Comparison of ENCODE assay signal across 18 cellular contexts in the genomic region with DNA sequence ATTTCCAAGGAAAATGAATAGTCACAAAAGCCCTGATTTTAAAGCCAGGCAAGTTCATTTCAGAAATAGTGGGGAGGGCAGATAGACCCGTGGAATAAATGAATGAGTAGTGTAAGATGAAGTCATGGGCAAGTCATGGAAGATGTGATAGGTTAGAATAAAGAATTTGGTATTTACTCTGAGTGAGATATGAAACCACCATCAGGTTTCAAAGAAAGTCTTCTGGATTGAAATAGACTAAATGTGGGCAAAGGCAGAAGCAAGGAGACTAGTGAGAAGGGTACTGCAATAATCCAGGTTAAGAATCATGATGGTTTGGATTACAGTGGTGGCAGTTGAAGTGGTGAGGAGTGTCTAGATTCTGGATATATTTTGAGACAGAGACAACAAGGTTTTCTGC.
DNase-seq lines count a peak whose midpoint lies in the region; ATAC-seq, FAIRE-seq and TF ChIP-seq lines count a peak whose summit lies in the region.
"Had no signal": no experiment of that assay in that cellular context is flagged by ENCODE, and none has a peak within 500 bp of the region (broad histone marks: within the 10 kb centered on the region; RNA-seq: fewer than 3 reads in every experiment).

No MANE protein-coding gene starts in this region.

- no peaks in the 10 kb centered on the region for H4K20me1 ChIP-seq in BLaER1 treated with 17β-estradiol and CSF1 and Interleukin-3, amounts not matched to agents 10 nM and 100 nM

- H3K36me3 ChIP-seq in BLaER1 treated with 17β-estradiol and CSF1 and Interleukin-3, amounts not matched to agents 10 nM and 100 nM = peaks cover 0 to 22% (median 9%) of the 10 kb centered on the region in 11 experiments; a peak in 8 of 22 replicates

- no peak for TF ChIP-seq POLR2A in H54 (IDR thresholded peaks at IDR 0.05; ENCODE audit: low read depth, low read length)

- H3K27me3 ChIP-seq in BLaER1 treated with 17β-estradiol and CSF1 and Interleukin-3, amounts not matched to agents 10 nM and 100 nM = no peaks in the 10 kb centered on the region

- peaks cover 12% of the 10 kb centered on the region for H3K9me3 Mint-ChIP-seq in activated CD4-positive, alpha-beta T cell treated with anti-CD3 and anti-CD28 coated beads, Interleukin-2, amount 10 ng/mL, durations not matched to agents 24 days and 14 days
- peaks cover 8% of the 10 kb centered on the region for H3K9me3 Mint-ChIP-seq in activated CD8-positive, alpha-beta T cell treated with anti-CD3 and anti-CD28 coated beads, Interleukin-2, amount 10 ng/mL, durations not matched to agents 7 days and 5 days (ENCODE audit: insufficient read depth)
- H3K9me3 Mint-ChIP-seq in endothelial cell (ENCODE audit: unreplicated experiment) = no peaks in the 10 kb centered on the region

- ATAC-seq in activated CD8-positive, alpha-beta T cell treated with anti-CD3 and anti-CD28 coated beads, Interleukin-2, amount 10 ng/mL, durations not matched to agents 7 days and 5 days = no peak
- no peak for ATAC-seq in SK-N-SH treated with all-trans-retinoic acid at 6 μM for 48 hours

- H3K4me1 ChIP-seq in BLaER1 treated with 17β-estradiol and CSF1 and Interleukin-3, amounts not matched to agents 10 nM and 100 nM = peaks cover 12 to 62% (median 58%) of the 10 kb centered on the region in 10 experiments

- FAIRE-seq in H54 (lab: Jason Lieb, UNC) = no peak
- FAIRE-seq: A204.1 had no signal

- peaks cover 18% of the 10 kb centered on the region for H3K4me1 Mint-ChIP-seq in activated CD4-positive, alpha-beta T cell treated with anti-CD3 and anti-CD28 coated beads, Interleukin-2, amount 10 ng/mL, durations not matched to agents 24 days and 14 days
- H3K4me1 Mint-ChIP-seq in activated CD8-positive, alpha-beta T cell treated with anti-CD3 and anti-CD28 coated beads, Interleukin-2, amount 10 ng/mL, durations not matched to agents 7 days and 5 days (ENCODE audit: low read depth) = peaks cover 32% of the 10 kb centered on the region
- H3K4me1 Mint-ChIP-seq in endothelial cell (ENCODE audit: unreplicated experiment) = peaks cover 24% of the 10 kb centered on the region

- H3K27me3 Mint-ChIP-seq in activated CD4-positive, alpha-beta T cell treated with anti-CD3 and anti-CD28 coated beads, Interleukin-2, amount 10 ng/mL, durations not matched to agents 24 days and 14 days = no peaks in the 10 kb centered on the region
- H3K27me3 Mint-ChIP-seq in activated CD8-positive, alpha-beta T cell treated with anti-CD3 and anti-CD28 coated beads, Interleukin-2, amount 10 ng/mL, durations not matched to agents 7 days and 5 days (ENCODE audit: low read depth) = no peaks in the 10 kb centered on the region
- H3K27me3 Mint-ChIP-seq in endothelial cell (ENCODE audit: unreplicated experiment) = no peaks in the 10 kb centered on the region

- peaks cover 39 to 93% (median 77%) of the 10 kb centered on the region in 11 experiments for H3K9me3 ChIP-seq in BLaER1 treated with 17β-estradiol and CSF1 and Interleukin-3, amounts not matched to agents 10 nM and 100 nM (replicated peaks in 1 of 11)

- peaks cover 2% of the 10 kb centered on the region for H3K36me3 Mint-ChIP-seq in activated CD4-positive, alpha-beta T cell treated with anti-CD3 and anti-CD28 coated beads, Interleukin-2, amount 10 ng/mL, durations not matched to agents 24 days and 14 days (ENCODE audit: low read depth)
- peaks cover 2% of the 10 kb centered on the region for H3K36me3 Mint-ChIP-seq in activated CD8-positive, alpha-beta T cell treated with anti-CD3 and anti-CD28 coated beads, Interleukin-2, amount 10 ng/mL, durations not matched to agents 7 days and 5 days (ENCODE audit: low read depth)
- no peaks in the 10 kb centered on the region for H3K36me3 Mint-ChIP-seq in endothelial cell (ENCODE audit: low read depth, unreplicated experiment)
- H3K36me3 Mint-ChIP-seq: CD14-positive monocyte had no signal

- 0 out of 22 replicates have a peak overlapping the region, but pooled peaks of 2 of the 11 experiments have one; percentile 2 to 11 for H3K9ac ChIP-seq in BLaER1 treated with 17β-estradiol and CSF1 and Interleukin-3, amounts not matched to agents 10 nM and 100 nM

- H3K4me3 ChIP-seq in BLaER1 treated with 17β-estradiol and CSF1 and Interleukin-3, amounts not matched to agents 10 nM and 100 nM = no peak overlapping the region; a peak in 1 of 20 replicates

- no peak for TF ChIP-seq CTCF in endothelial cell (IDR thresholded peaks at IDR 0.05; ENCODE audit: unreplicated experiment)

- H3K27ac Mint-ChIP-seq in activated CD4-positive, alpha-beta T cell treated with anti-CD3 and anti-CD28 coated beads, Interleukin-2, amount 10 ng/mL, durations not matched to agents 24 days and 14 days = peak overlapping the region; percentile 85
- peak overlapping the region; percentile 17 for H3K27ac Mint-ChIP-seq in activated CD8-positive, alpha-beta T cell treated with anti-CD3 and anti-CD28 coated beads, Interleukin-2, amount 10 ng/mL, durations not matched to agents 7 days and 5 days
- H3K27ac Mint-ChIP-seq in endothelial cell (ENCODE audit: unreplicated experiment) = peak overlapping the region; percentile 65
- H3K27ac Mint-ChIP-seq: CD14-positive monocyte had no signal

- intact Hi-C loops in activated CD4-positive, alpha-beta T cell treated with anti-CD3 and anti-CD28 coated beads, Interleukin-2, amount 10 ng/mL, durations not matched to agents 24 days and 14 days (cut with micrococcal nuclease) = loop anchor here (1.0 to 5.0 kb wide), 5 partner anchors 12 to 330 kb away; no protein-coding TSS in a partner anchor

- H3K4me3 Mint-ChIP-seq in activated CD4-positive, alpha-beta T cell treated with anti-CD3 and anti-CD28 coated beads, Interleukin-2, amount 10 ng/mL, durations not matched to agents 24 days and 14 days = peak overlapping the region; percentile 35
- H3K4me3 Mint-ChIP-seq in activated CD8-positive, alpha-beta T cell treated with anti-CD3 and anti-CD28 coated beads, Interleukin-2, amount 10 ng/mL, durations not matched to agents 7 days and 5 days = no peak overlapping the region
- H3K4me3 Mint-ChIP-seq in endothelial cell (ENCODE audit: unreplicated experiment) = no peak overlapping the region
- H3K4me3 Mint-ChIP-seq: CD14-positive monocyte had no signal

- POLR2A ChIA-PET in activated CD8-positive, alpha-beta T cell treated with anti-CD3 and anti-CD28 coated beads, Interleukin-2, amount 10 ng/mL, durations not matched to agents 7 days and 5 days (lab: Charles Lee) = no interaction called here

- CTCF ChIA-PET in activated CD8-positive, alpha-beta T cell treated with anti-CD3 and anti-CD28 coated beads, Interleukin-2, amount 10 ng/mL, durations not matched to agents 7 days and 5 days (lab: Charles Lee) = no interaction called here

- peak overlapping the region in 6 of 11 experiments; percentile 48 to 82 (median 74); a peak in 13 of 22 replicates for H3K27ac ChIP-seq in BLaER1 treated with 17β-estradiol and CSF1 and Interleukin-3, amounts not matched to agents 10 nM and 100 nM
- H3K27ac ChIP-seq: HL-60 had no signal

- DNase-seq in activated CD4-positive, alpha-beta T cell treated with anti-CD3 and anti-CD28 coated beads, Interleukin-2, amount 10 ng/mL, durations not matched to agents 24 days and 14 days = no peak
- no peak for DNase-seq in activated CD4-positive, alpha-beta T cell treated with anti-CD3 and anti-CD28 coated beads for 48 hours
- DNase-seq in activated CD8-positive, alpha-beta T cell treated with anti-CD3 and anti-CD28 coated beads, Interleukin-2, amount 10 ng/mL, durations not matched to agents 7 days and 5 days = no peak
- DNase-seq in endothelial cell (ENCODE audit: low spot score) = no peak
- no peak for DNase-seq in COLO668 (lab: John Stamatoyannopoulos, UW; ENCODE audit: unreplicated experiment)
- DNase-seq in H54 (ENCODE audit: insufficient read length, low spot score) = no peak
- DNase-seq: DMS79 treated with DMSO at 0.1 percent for 48 hours, GDM1, GOT3, NCI-H1048, NCI-H146, NCI-H2081 treated with DMSO at 0.1 percent for 48 hours, NCI-H524 had no signal

- peak overlapping the region in 6 of 11 experiments; percentile 4 to 68 (median 36); a peak in 9 of 22 replicates for H3K4me2 ChIP-seq in BLaER1 treated with 17β-estradiol and CSF1 and Interleukin-3, amounts not matched to agents 10 nM and 100 nM

TF ChIP-seq in SK-N-SH treated with all-trans-retinoic acid at 6 μM for 48 hours, 23 proteins besides CTCF, POLR2A, EP300 and RAD21 (continues in another document):
- TF ChIP-seq ZC3H10 (CRISPR knock-in tag; IDR thresholded peaks at IDR 0.05) (no peak), TCF4 (CRISPR knock-in tag; IDR thresholded peaks at IDR 0.05; ENCODE audit: borderline replicate concordance) (no peak), CSRNP3 (CRISPR knock-in tag; IDR thresholded peaks at IDR 0.05) (no peak), ZNF8 (CRISPR knock-in tag; IDR thresholded peaks at IDR 0.05) (no peak), TOX (CRISPR knock-in tag; IDR thresholded peaks at IDR 0.05; ENCODE audit: borderline replicate concordance) (no peak), RARB (CRISPR knock-in tag; IDR thresholded peaks at IDR 0.05) (no peak), SNAI2 (CRISPR knock-in tag; IDR thresholded peaks at IDR 0.05) (no peak)
- TF ChIP-seq, protein P1, sequence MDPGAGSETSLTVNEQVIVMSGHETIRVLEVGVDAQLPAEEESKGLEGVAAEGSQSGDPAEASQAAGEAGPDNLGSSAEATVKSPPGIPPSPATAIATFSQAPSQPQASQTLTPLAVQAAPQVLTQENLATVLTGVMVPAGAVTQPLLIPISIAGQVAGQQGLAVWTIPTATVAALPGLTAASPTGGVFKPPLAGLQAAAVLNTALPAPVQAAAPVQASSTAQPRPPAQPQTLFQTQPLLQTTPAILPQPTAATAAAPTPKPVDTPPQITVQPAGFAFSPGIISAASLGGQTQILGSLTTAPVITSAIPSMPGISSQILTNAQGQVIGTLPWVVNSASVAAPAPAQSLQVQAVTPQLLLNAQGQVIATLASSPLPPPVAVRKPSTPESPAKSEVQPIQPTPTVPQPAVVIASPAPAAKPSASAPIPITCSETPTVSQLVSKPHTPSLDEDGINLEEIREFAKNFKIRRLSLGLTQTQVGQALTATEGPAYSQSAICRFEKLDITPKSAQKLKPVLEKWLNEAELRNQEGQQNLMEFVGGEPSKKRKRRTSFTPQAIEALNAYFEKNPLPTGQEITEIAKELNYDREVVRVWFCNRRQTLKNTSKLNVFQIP (CRISPR knock-in tag; IDR thresholded peaks at IDR 0.05; ENCODE audit: borderline replicate concordance, low read depth) = no peak

Comparison
In these comparisons a context has a peak if more than half of its experiments do, and no peak if none do; other contexts are left out.
1. H3K27ac Mint-ChIP-seq: peak in every context shown above with its lines; median percentile 85 in activated CD4-positive, alpha-beta T cell treated with anti-CD3 and anti-CD28 coated beads, Interleukin-2, amount 10 ng/mL, durations not matched to agents 24 days and 14 days; 65 in endothelial cell; 17 in activated CD8-positive, alpha-beta T cell treated with anti-CD3 and anti-CD28 coated beads, Interleukin-2, amount 10 ng/mL, durations not matched to agents 7 days and 5 days.